Comparison of ENCODE assay signal across 12 cellular contexts in genomic region chr1:60280764-60281278, GRCh38.
DNase-seq lines count a peak whose midpoint lies in the region; ATAC-seq and TF ChIP-seq lines count a peak whose summit lies in the region.
"Had no signal": no experiment of that assay in that cellular context is flagged by ENCODE, and none has a peak within 500 bp of the region (broad histone marks: within the 10 kb centered on the region; RNA-seq: fewer than 3 reads in every experiment).

No MANE protein-coding gene starts in this region.

- no peak overlapping the region for H3K27ac ChIP-seq in A673 (ENCODE audit: low read depth, low read length, poor library complexity, severe bottlenecking)
- no peak overlapping the region for H3K27ac ChIP-seq in PC-3 (ENCODE audit: low read length)
- H3K27ac ChIP-seq in hepatocyte: no peak overlapping the region
- no peak overlapping the region for H3K27ac ChIP-seq in mammary epithelial cell (ENCODE audit: insufficient read depth, low read depth, low read length)

- no peaks in the 10 kb centered on the region for H3K27me3 ChIP-seq in A673 (replicated peaks; ENCODE audit: insufficient read depth, low read depth, low read length, poor library complexity)
- H3K27me3 ChIP-seq in PC-3 (ENCODE audit: low read length): no peaks in the 10 kb centered on the region
- H3K27me3 ChIP-seq in hepatocyte: no peaks in the 10 kb centered on the region
- H3K27me3 ChIP-seq in mammary epithelial cell (ENCODE audit: insufficient read depth, low read length): no peaks in the 10 kb centered on the region
- H3K27me3 ChIP-seq: sigmoid colon had no signal

- DNase-seq in A673 (ENCODE audit: low spot score) (peak; percentile 9), PC-3 (no peak), hepatocyte (ENCODE audit: low spot score) (no peak), NCI-H1694 (lab: John Stamatoyannopoulos, UW) (no peak), mammary epithelial cell (no peak)
- DNase-seq: activated CD4-positive, CD25-positive, alpha-beta regulatory T cell; SIG-M5 had no signal

- H3K4me2 ChIP-seq in PC-3 (ENCODE audit: low read length) (peak overlapping the region; percentile 48), hepatocyte (peak overlapping the region; percentile 57), mammary epithelial cell (ENCODE audit: insufficient read depth, low read depth, low read length) (no peak overlapping the region)

- intact Hi-C loops in A673 (cut with micrococcal nuclease; ENCODE audit: unreplicated experiment): loop anchor here (2.0 to 5.0 kb wide), 4 partner anchors 310 to 761 kb away; no protein-coding TSS in a partner anchor
- intact Hi-C loops in PC-3 (cut with micrococcal nuclease): loop anchor here (1.0 to 5.0 kb wide), 5 partner anchors 144 to 761 kb away; no protein-coding TSS in a partner anchor
- intact Hi-C loops in mammary epithelial cell (cut with micrococcal nuclease): loop anchor here (1.0 to 10.0 kb wide), 10 partner anchors 124 to 1306 kb away; no protein-coding TSS in a partner anchor

- H3K9me3 ChIP-seq in A673 (ENCODE audit: low read depth, low read length, poor library complexity, severe bottlenecking) (no peaks in the 10 kb centered on the region), PC-3 (ENCODE audit: low read length) (no peaks in the 10 kb centered on the region), hepatocyte (ENCODE audit: low read depth) (no peaks in the 10 kb centered on the region), mammary epithelial cell (replicated peaks; ENCODE audit: insufficient read depth, low read length) (no peaks in the 10 kb centered on the region)
- H3K9me3 ChIP-seq: HAP-1, sigmoid colon had no signal

- H3K4me1 ChIP-seq in A673 (ENCODE audit: insufficient read depth, low read length, poor library complexity, severe bottlenecking) (no peaks in the 10 kb centered on the region), PC-3 (ENCODE audit: insufficient read depth, low read length) (0 out of 2 replicates have a peak, but pooled peaks cover 8% of the 10 kb centered on the region), hepatocyte (ENCODE audit: insufficient read depth) (peaks cover 13% of the 10 kb centered on the region), mammary epithelial cell (ENCODE audit: insufficient read depth, low read length) (peaks cover 2% of the 10 kb centered on the region)
- H3K4me1 ChIP-seq: HAP-1 had no signal

- in situ Hi-C loops in mammary epithelial cell (cut with MboI; ENCODE audit: low sequenced_read_pairs in 2 of 2): no loop called here

- TF ChIP-seq CTCF in A673 (conservative IDR thresholded peaks at IDR 0.05; ENCODE audit: low read depth, low read length) (no peak), PC-3 (conservative IDR thresholded peaks at IDR 0.05; ENCODE audit: low read depth, low read length) (no peak), hepatocyte (IDR thresholded peaks at IDR 0.05; ENCODE audit: poor library complexity) (no peak), mammary epithelial cell (conservative IDR thresholded peaks at IDR 0.05 in 1 of 2, IDR thresholded peaks at IDR 0.05 in 1 of 2; ENCODE audit: extremely low read depth in 1 of 2, insufficient read depth in 1 of 2, low read depth in 1 of 2, low read length in 2 of 2) (no peak)

- H3K9ac ChIP-seq in PC-3 (ENCODE audit: low read length): no peak overlapping the region
- H3K9ac ChIP-seq in mammary epithelial cell (ENCODE audit: insufficient read depth, low read length): no peak overlapping the region

- CTCF ChIA-PET in A673 (lab: Charles Lee) (interaction anchor here (0.5 to 2.4 kb wide), 11 partner anchors 14 to 763 kb away, joined by 3 to 10 read pairs (median 4); no protein-coding TSS in a partner anchor), PC-3 (lab: Charles Lee) (interaction anchor here (0.5 to 1.4 kb wide), 8 partner anchors 145 to 1572 kb away, joined by 3 to 41 read pairs (median 4); no protein-coding TSS in a partner anchor), mammary epithelial cell (lab: Charles Lee; ENCODE audit: low non-redundant PET) (interaction anchor here (0.5 to 1.2 kb wide), 5 partner anchors 145 to 1671 kb away, joined by 3 to 9 read pairs (median 6); no protein-coding TSS in a partner anchor)

- dilution Hi-C loops in mammary epithelial cell (cut with HindIII; ENCODE audit: low sequenced_read_pairs): no loop called here

- POLR2A ChIA-PET in A673 (lab: Charles Lee; ENCODE audit: low non-redundant PET) (no interaction called here), PC-3 (lab: Charles Lee; ENCODE audit: unreplicated experiment) (no interaction called here)

- BruUV-seq in A673 (replicated peaks; lab: Mats Ljungman, UMichigan) (no TSS peak), PC-3 (replicated peaks; lab: Mats Ljungman, UMichigan) (no TSS peak), mammary epithelial cell (replicated peaks; lab: Mats Ljungman, UMichigan) (no TSS peak)

- ATAC-seq in GM19395 (IDR thresholded peaks at IDR 0.05; ENCODE audit: unreplicated experiment) (peak; percentile 10), PC-3 (no peak), HG02588 (IDR thresholded peaks at IDR 0.05; ENCODE audit: unreplicated experiment) (no peak), GM21515 (IDR thresholded peaks at IDR 0.05; ENCODE audit: unreplicated experiment) (no peak)

- WGBS in hepatocyte (ENCODE audit: low lambda C conversion rate, missing lambda C conversion rate): 75% methylated on average over 6 of the region's 6 CpGs
- 75% methylated on average over 6 of the region's 6 CpGs for WGBS in mammary epithelial cell (ENCODE audit: low coverage, missing lambda C conversion rate)

- no peaks in the 10 kb centered on the region for H3F3A ChIP-seq in PC-3 (ENCODE audit: low read length, unreplicated experiment)

- H2AFZ ChIP-seq in PC-3 (ENCODE audit: low read length) (peak overlapping the region; percentile 20; the same call in 1 of the 2 replicates), hepatocyte (no peak overlapping the region), mammary epithelial cell (ENCODE audit: low read depth, low read length) (no peak overlapping the region)

- H4K20me1 ChIP-seq in PC-3 (ENCODE audit: low read length) (no peaks in the 10 kb centered on the region), hepatocyte (ENCODE audit: insufficient read depth, poor library complexity, severe bottlenecking) (no peaks in the 10 kb centered on the region), mammary epithelial cell (ENCODE audit: insufficient read depth, low read length) (no peaks in the 10 kb centered on the region)

- H3K9me2 ChIP-seq in PC-3 (replicated peaks; ENCODE audit: low read length) (no peaks in the 10 kb centered on the region), hepatocyte (replicated peaks; ENCODE audit: insufficient read depth) (no peaks in the 10 kb centered on the region)

- H3K36me3 ChIP-seq in A673 (ENCODE audit: insufficient read depth, low read length, poor library complexity, severe bottlenecking) (no peaks in the 10 kb centered on the region), PC-3 (ENCODE audit: low read depth, low read length) (no peaks in the 10 kb centered on the region), hepatocyte (replicated peaks; ENCODE audit: insufficient read depth, low read depth) (no peaks in the 10 kb centered on the region), mammary epithelial cell (ENCODE audit: insufficient read depth, low read length) (no peaks in the 10 kb centered on the region)
- H3K36me3 ChIP-seq: HAP-1, sigmoid colon had no signal

- no peaks in the 10 kb centered on the region for H3K79me2 ChIP-seq in PC-3 (ENCODE audit: low read length)
- H3K79me2 ChIP-seq in hepatocyte: no peaks in the 10 kb centered on the region
- no peaks in the 10 kb centered on the region for H3K79me2 ChIP-seq in mammary epithelial cell (ENCODE audit: insufficient read depth, low read length)

- no peak overlapping the region for H3K4me3 ChIP-seq in A673 (ENCODE audit: low read depth, low read length, poor library complexity, severe bottlenecking)
- H3K4me3 ChIP-seq in PC-3 (ENCODE audit: low read length): no peak overlapping the region; the same call in 1 of the 2 replicates
- H3K4me3 ChIP-seq in hepatocyte: no peak overlapping the region
- H3K4me3 ChIP-seq in mammary epithelial cell (replicated peaks in 1 of 3; ENCODE audit: insufficient read depth in 1 of 3, low read depth in 2 of 3, low read length in 3 of 3): no peak overlapping the region
- H3K4me3 ChIP-seq: HAP-1, sigmoid colon had no signal
